In genomic region chr19:16360738-16361137, GRCh38 we compare ENCODE assay signal across 26 cellular contexts. TPM values are rescaled to one million over a fixed set of nuclear protein-coding genes. Genes with fewer than 3 reads are reported as not detected.
DNase-seq lines count a peak whose midpoint lies in the region; ATAC-seq and TF ChIP-seq lines count a peak whose summit lies in the region.
"Had no signal": no experiment of that assay in that cellular context is flagged by ENCODE, and none has a peak within 500 bp of the region (broad histone marks: within the 10 kb centered on the region; RNA-seq: fewer than 3 reads in every experiment).

No MANE protein-coding gene starts in this region.

- CTCF ChIA-PET in activated CD4-positive, alpha-beta memory T cell treated with anti-CD3 and anti-CD28 coated beads, Interleukin-2, amount 10 ng/mL, durations not matched to agents 7 days and 5 days (lab: Charles Lee), result interaction anchor here (1.6 to 5.3 kb wide), 6 partner anchors 9 to 32 kb away, joined by 4 to 41 read pairs (median 8); no protein-coding TSS in a partner anchor
- CTCF ChIA-PET in activated CD4-positive, alpha-beta memory T cell treated with anti-CD3 and anti-CD28 coated beads for 36 hours (lab: Charles Lee), result interaction anchor here (1.4 to 2.0 kb wide), 3 partner anchors 13 to 22 kb away, joined by 6 to 10 read pairs (median 6); no protein-coding TSS in a partner anchor
- CTCF ChIA-PET in CD8-positive, alpha-beta memory T cell (lab: Charles Lee), result interaction anchor here (3.3 to 15.2 kb wide), 2 partner anchors 22 to 26 kb away, joined by 11 to 403 read pairs; partner anchors contain the start of gene KLF2

- no peaks in the 10 kb centered on the region for H3K27me3 ChIP-seq in CD8-positive, alpha-beta memory T cell (ENCODE audit: insufficient read depth, low read length, poor library complexity, severe bottlenecking)
- H3K27me3 ChIP-seq in sigmoid colon (no peaks in the 10 kb centered on the region), aorta (ENCODE audit: control insufficient read depth in 1 of 2, insufficient read depth in 2 of 2, low read length in 1 of 2) (no peaks in the 10 kb centered on the region)
- H3K27me3 ChIP-seq: adrenal gland, dorsolateral prefrontal cortex, SJCRH30 had no signal

- intact Hi-C loops in activated CD4-positive, alpha-beta memory T cell treated with anti-CD3 and anti-CD28 coated beads for 36 hours (cut with micrococcal nuclease), result no loop called here
- intact Hi-C loops in sigmoid colon (cut with DNase I) (no loop called here), aorta (cut with DNase I) (no loop called here)

- TF ChIP-seq CTCF in sigmoid colon (IDR thresholded peaks at IDR 0.05), result no peak

- H3K4me3 Mint-ChIP-seq in activated CD4-positive, alpha-beta memory T cell treated with anti-CD3 and anti-CD28 coated beads, Interleukin-2, amount 10 ng/mL, durations not matched to agents 7 days and 5 days, result peak overlapping the region; percentile 28
- H3K4me3 Mint-ChIP-seq in activated CD4-positive, alpha-beta memory T cell treated with anti-CD3 and anti-CD28 coated beads for 36 hours, result no peak overlapping the region
- H3K4me3 Mint-ChIP-seq in CD8-positive, alpha-beta memory T cell, result peak overlapping the region in 2 of 7 donors; percentile 40 to 50
- H3K4me3 Mint-ChIP-seq in effector memory CD8-positive, alpha-beta T cell, result no peak overlapping the region
- H3K4me3 Mint-ChIP-seq: natural killer cell treated with Interleukin-12 subunit alpha and Interleukin-12 subunit beta and Interleukin-15 and Interleukin-18, amount 100 ng/mL, for 72 hours had no signal

- no peak for DNase-seq in activated CD4-positive, alpha-beta memory T cell treated with anti-CD3 and anti-CD28 coated beads, Interleukin-2, amount 10 ng/mL, durations not matched to agents 7 days and 5 days
- no peak for DNase-seq in activated CD4-positive, alpha-beta memory T cell treated with anti-CD3 and anti-CD28 coated beads for 36 hours
- DNase-seq in CD8-positive, alpha-beta memory T cell, result no peak
- DNase-seq in effector memory CD8-positive, alpha-beta T cell, result no peak
- DNase-seq in sigmoid colon (no peak), aorta (no peak)
- DNase-seq: activated CD4-positive, alpha-beta T cell treated with anti-CD3 and anti-CD28 coated beads for 4 hours; activated CD8-positive, alpha-beta memory T cell treated with anti-CD3 and anti-CD28 coated beads, Interleukin-2, amount 50 U/mL, for 48 hours; activated effector memory CD4-positive, alpha-beta T cell treated with Interleukin-2 at 50 U/mL for 16 hours; adrenal gland; COR-L47; dorsolateral prefrontal cortex; kidney; midbrain; NCI-H1436; NCI-H2081 treated with DMSO at 0.1 percent for 48 hours; NCI-H345; NCI-H774; SJCRH30; stimulated activated naive CD8-positive, alpha-beta T cell treated with anti-CD3 and anti-CD28 coated beads, Interleukin-15, Interleukin-2, amounts not matched to agents 100 U/mL and 50 U/mL, for 24 hours had no signal

- no peak for TF ChIP-seq EP300 in sigmoid colon (IDR thresholded peaks at IDR 0.05)

- H3K4me1 ChIP-seq in CD8-positive, alpha-beta memory T cell (ENCODE audit: insufficient read depth, low read length), result peaks cover 100% of the 10 kb centered on the region
- H3K4me1 ChIP-seq in sigmoid colon (no peaks in the 10 kb centered on the region), aorta (ENCODE audit: control insufficient read depth in 1 of 2, insufficient read depth in 2 of 2, low read length in 2 of 2) (no peaks in the 10 kb centered on the region)
- H3K4me1 ChIP-seq: adrenal gland, SJCRH30 had no signal

- no peaks in the 10 kb centered on the region for H3K9me3 Mint-ChIP-seq in activated CD4-positive, alpha-beta memory T cell treated with anti-CD3 and anti-CD28 coated beads, Interleukin-2, amount 10 ng/mL, durations not matched to agents 7 days and 5 days
- no peaks in the 10 kb centered on the region for H3K9me3 Mint-ChIP-seq in activated CD4-positive, alpha-beta memory T cell treated with anti-CD3 and anti-CD28 coated beads for 36 hours
- H3K9me3 Mint-ChIP-seq in CD8-positive, alpha-beta memory T cell, result no peaks in the 10 kb centered on the region
- H3K9me3 Mint-ChIP-seq in effector memory CD8-positive, alpha-beta T cell, result no peaks in the 10 kb centered on the region
- H3K9me3 Mint-ChIP-seq: brain; natural killer cell treated with Interleukin-12 subunit alpha and Interleukin-12 subunit beta and Interleukin-15 and Interleukin-18, amount 100 ng/mL, for 72 hours had no signal

- peaks cover 92% of the 10 kb centered on the region for H3K4me1 Mint-ChIP-seq in activated CD4-positive, alpha-beta memory T cell treated with anti-CD3 and anti-CD28 coated beads, Interleukin-2, amount 10 ng/mL, durations not matched to agents 7 days and 5 days
- H3K4me1 Mint-ChIP-seq in activated CD4-positive, alpha-beta memory T cell treated with anti-CD3 and anti-CD28 coated beads for 36 hours (ENCODE audit: low read depth), result peaks cover 83% of the 10 kb centered on the region
- H3K4me1 Mint-ChIP-seq in CD8-positive, alpha-beta memory T cell, result peaks cover 59 to 78% (median 71%) of the 10 kb centered on the region in 3 donors
- H3K4me1 Mint-ChIP-seq in effector memory CD8-positive, alpha-beta T cell (ENCODE audit: low read depth in 2 of 2), result peaks cover 46 to 61% of the 10 kb centered on the region in 2 donors

- no peak for ATAC-seq in effector memory CD8-positive, alpha-beta T cell (replicated peaks)
- ATAC-seq in HG02763 (IDR thresholded peaks at IDR 0.05; ENCODE audit: unreplicated experiment), result no peak
- ATAC-seq in HG03442 (IDR thresholded peaks at IDR 0.05; ENCODE audit: unreplicated experiment), result no peak
- no peak for ATAC-seq in aorta (ENCODE audit: low FRiP score)
- ATAC-seq: HCT116; natural killer cell treated with Interleukin-12 subunit alpha and Interleukin-12 subunit beta and Interleukin-15 and Interleukin-18, amount 100 ng/mL, for 72 hours; stimulated activated naive CD8-positive, alpha-beta T cell treated with anti-CD3 and anti-CD28 coated beads, Interleukin-15, Interleukin-2, amounts not matched to agents 100 U/mL and 50 U/mL, for 24 hours had no signal

- H3K27me3 Mint-ChIP-seq in activated CD4-positive, alpha-beta memory T cell treated with anti-CD3 and anti-CD28 coated beads, Interleukin-2, amount 10 ng/mL, durations not matched to agents 7 days and 5 days, result no peaks in the 10 kb centered on the region
- peaks cover 5% of the 10 kb centered on the region for H3K27me3 Mint-ChIP-seq in activated CD4-positive, alpha-beta memory T cell treated with anti-CD3 and anti-CD28 coated beads for 36 hours
- H3K27me3 Mint-ChIP-seq in CD8-positive, alpha-beta memory T cell, result no peaks in the 10 kb centered on the region
- H3K27me3 Mint-ChIP-seq in effector memory CD8-positive, alpha-beta T cell, result no peaks in the 10 kb centered on the region
- H3K27me3 Mint-ChIP-seq: brain; natural killer cell treated with Interleukin-12 subunit alpha and Interleukin-12 subunit beta and Interleukin-15 and Interleukin-18, amount 100 ng/mL, for 72 hours had no signal

- 89 to 92% methylated on average over 10 of the region's 10 CpGs for WGBS in sigmoid colon, 2 donors
- 88 to 93% methylated on average over 10 of the region's 10 CpGs for WGBS in aorta, 2 donors

- H3K36me3 ChIP-seq in CD8-positive, alpha-beta memory T cell (ENCODE audit: insufficient read depth, low read length), result no peaks in the 10 kb centered on the region
- H3K36me3 ChIP-seq in sigmoid colon (peaks cover 0 to 17% (median 3%) of the 10 kb centered on the region in 4 donors), aorta (ENCODE audit: control insufficient read depth in 1 of 2, insufficient read depth in 2 of 2, low read length in 1 of 2) (no peaks in the 10 kb centered on the region)
- H3K36me3 ChIP-seq: adrenal gland had no signal

- TF ChIP-seq POLR2A in sigmoid colon (IDR thresholded peaks at IDR 0.05), result no peak

- peak overlapping the region; percentile 38 for H3K4me3 ChIP-seq in CD8-positive, alpha-beta memory T cell (ENCODE audit: low read length)
- H3K4me3 ChIP-seq in sigmoid colon (no peak overlapping the region), aorta (ENCODE audit: low read length in 2 of 2) (no peak overlapping the region)
- H3K4me3 ChIP-seq: adrenal gland, dorsolateral prefrontal cortex, SJCRH30, skin epidermis had no signal

- peak overlapping the region; percentile 85 for H3K27ac Mint-ChIP-seq in activated CD4-positive, alpha-beta memory T cell treated with anti-CD3 and anti-CD28 coated beads, Interleukin-2, amount 10 ng/mL, durations not matched to agents 7 days and 5 days
- no peak overlapping the region for H3K27ac Mint-ChIP-seq in activated CD4-positive, alpha-beta memory T cell treated with anti-CD3 and anti-CD28 coated beads for 36 hours
- peak overlapping the region in 7 of 8 donors; percentile 64 to 87 (median 79) for H3K27ac Mint-ChIP-seq in CD8-positive, alpha-beta memory T cell
- peak overlapping the region; percentile 82 to 91 for H3K27ac Mint-ChIP-seq in effector memory CD8-positive, alpha-beta T cell

- H3K36me3 Mint-ChIP-seq in activated CD4-positive, alpha-beta memory T cell treated with anti-CD3 and anti-CD28 coated beads, Interleukin-2, amount 10 ng/mL, durations not matched to agents 7 days and 5 days (ENCODE audit: low read depth), result peaks cover 56% of the 10 kb centered on the region
- H3K36me3 Mint-ChIP-seq in activated CD4-positive, alpha-beta memory T cell treated with anti-CD3 and anti-CD28 coated beads for 36 hours, result peaks cover 29% of the 10 kb centered on the region
- H3K36me3 Mint-ChIP-seq in CD8-positive, alpha-beta memory T cell, result peaks cover 0 to 10% (median 7%) of the 10 kb centered on the region in 3 donors
- H3K36me3 Mint-ChIP-seq in effector memory CD8-positive, alpha-beta T cell (ENCODE audit: insufficient read depth), result peaks cover 11% of the 10 kb centered on the region
- H3K36me3 Mint-ChIP-seq: natural killer cell treated with Interleukin-12 subunit alpha and Interleukin-12 subunit beta and Interleukin-15 and Interleukin-18, amount 100 ng/mL, for 72 hours had no signal

- no peaks in the 10 kb centered on the region for H3K9me3 ChIP-seq in CD8-positive, alpha-beta memory T cell (ENCODE audit: low read length)
- H3K9me3 ChIP-seq in sigmoid colon (no peaks in the 10 kb centered on the region), aorta (ENCODE audit: control insufficient read depth, low read length) (no peaks in the 10 kb centered on the region)
- H3K9me3 ChIP-seq: adrenal gland, SJCRH30 had no signal

- POLR2A ChIA-PET in activated CD4-positive, alpha-beta memory T cell treated with anti-CD3 and anti-CD28 coated beads, Interleukin-2, amount 10 ng/mL, durations not matched to agents 7 days and 5 days (lab: Charles Lee), result interaction anchor here (1.1 to 34.9 kb wide), 5 partner anchors 9 to 175 kb away, joined by 3 to 3221 read pairs (median 40); partner anchors contain the start of genes FAM32A and KLF2
- POLR2A ChIA-PET in activated CD4-positive, alpha-beta memory T cell treated with anti-CD3 and anti-CD28 coated beads for 36 hours (lab: Charles Lee), result interaction anchor here (1.4 kb wide), 2 partner anchors 22 to 32 kb away, joined by 4 read pairs; no protein-coding TSS in a partner anchor
- POLR2A ChIA-PET in CD8-positive, alpha-beta memory T cell (lab: Charles Lee), result interaction anchor here (1.3 to 20.9 kb wide), 3 partner anchors 11 to 33 kb away, joined by 3 to 1176 read pairs (median 5); partner anchors contain the start of gene KLF2

- no peak overlapping the region for H3K27ac ChIP-seq in CD8-positive, alpha-beta memory T cell (ENCODE audit: low read depth, low read length)
- peak overlapping the region; percentile 31 to 52 (median 39) for H3K27ac ChIP-seq in sigmoid colon
- H3K27ac ChIP-seq in aorta (ENCODE audit: low read depth in 1 of 2, low read length in 2 of 2), result no peak overlapping the region
- H3K27ac ChIP-seq: adrenal gland, SJCRH30 had no signal

RNA-seq across cellular contexts. Expression of gene KLF2, which starts 36.1 kb away (rescaled TPM):
- total RNA-seq in activated CD4-positive, alpha-beta memory T cell treated with anti-CD3 and anti-CD28 coated beads, Interleukin-2, amount 10 ng/mL, durations not matched to agents 7 days and 5 days, result 100 to 1,000 TPM; 410 to 423 TPM
- 1 to 10 TPM; 1.7 TPM for total RNA-seq in activated CD4-positive, alpha-beta memory T cell treated with anti-CD3 and anti-CD28 coated beads for 36 hours
- 10 to 100 TPM; 33.7 to 37.5 TPM for total RNA-seq in CD8-positive, alpha-beta memory T cell
- polyA plus RNA-seq in CD8-positive, alpha-beta memory T cell, result 219 TPM
- total RNA-seq in sigmoid colon (10 to 100 TPM; 17.1 to 49.3 (median 28.3) TPM), aorta (100 to 1,000 TPM in 1 of 2 donors, 10 to 100 TPM in 1; 98.9 to 223 TPM)
- polyA plus RNA-seq in sigmoid colon (10 to 100 TPM in 1 of 3 donors, 1 to 10 TPM in 2; 2.8 to 25.9 (median 3.6) TPM), aorta (10 to 100 TPM in 1 of 2 donors, 1 to 10 TPM in 1; 4.8 to 12.4 TPM)

Comparison
In these comparisons a context has a peak if more than half of its experiments do, and no peak if none do; other contexts are left out.
1. RNA of gene KLF2, which starts 36.1 kb away (total RNA-seq): 410 to 423 TPM in activated CD4-positive, alpha-beta memory T cell treated with anti-CD3 and anti-CD28 coated beads, Interleukin-2, amount 10 ng/mL, durations not matched to agents 7 days and 5 days, 98.9 to 223 TPM in aorta, 33.7 to 37.5 TPM in CD8-positive, alpha-beta memory T cell and 17.1 to 49.3 TPM in sigmoid colon; 1.7 TPM in activated CD4-positive, alpha-beta memory T cell treated with anti-CD3 and anti-CD28 coated beads for 36 hours; every median in the first group is over 4 times any median in the second.
2. H3K27ac ChIP-seq: peak in sigmoid colon (4 of 4); none in CD8-positive, alpha-beta memory T cell (single experiment) and aorta (0 of 2).